20 cellular contexts compared by ENCODE assay signal in genomic region chr2:159298967-159299366, GRCh38.
"Had no signal": no experiment of that assay in that cellular context is flagged by ENCODE, and none has a peak within 500 bp of the region (broad histone marks: within the 10 kb centered on the region; RNA-seq: fewer than 3 reads in every experiment).

No MANE protein-coding gene starts in this region.

- H3K36me3 ChIP-seq: SJSA1 had no signal

- H3K27ac ChIP-seq: KMS-11, SJSA1, SK-N-MC had no signal

- H3K4me3 ChIP-seq: SJSA1, SK-N-MC had no signal

- H3K4me2 ChIP-seq: KMS-11 had no signal

- H3K4me1 ChIP-seq: SJSA1 had no signal

- DNase-seq: Kasumi-1, MM.1S, NCI-H1092 treated with DMSO at 0.1 percent for 48 hours, NCI-H1436, NCI-H187, NCI-H2029, NCI-H2081 treated with DMSO at 0.1 percent for 48 hours, NCI-H2171, NCI-H226, NCI-H446, NCI-H510A, NCI-H524 treated with DMSO at 0.1 percent for 48 hours, NCI-H69, NCI-H774, Right ventricle myocardium superior, RPMI8226, SIG-M5 had no signal

- H3K27me3 ChIP-seq: SJSA1 had no signal

- H3K9ac ChIP-seq: KMS-11 had no signal

- H3K9me3 ChIP-seq: SJSA1 had no signal
